ENCODE assay signal across 9 cellular contexts in the genomic region with DNA sequence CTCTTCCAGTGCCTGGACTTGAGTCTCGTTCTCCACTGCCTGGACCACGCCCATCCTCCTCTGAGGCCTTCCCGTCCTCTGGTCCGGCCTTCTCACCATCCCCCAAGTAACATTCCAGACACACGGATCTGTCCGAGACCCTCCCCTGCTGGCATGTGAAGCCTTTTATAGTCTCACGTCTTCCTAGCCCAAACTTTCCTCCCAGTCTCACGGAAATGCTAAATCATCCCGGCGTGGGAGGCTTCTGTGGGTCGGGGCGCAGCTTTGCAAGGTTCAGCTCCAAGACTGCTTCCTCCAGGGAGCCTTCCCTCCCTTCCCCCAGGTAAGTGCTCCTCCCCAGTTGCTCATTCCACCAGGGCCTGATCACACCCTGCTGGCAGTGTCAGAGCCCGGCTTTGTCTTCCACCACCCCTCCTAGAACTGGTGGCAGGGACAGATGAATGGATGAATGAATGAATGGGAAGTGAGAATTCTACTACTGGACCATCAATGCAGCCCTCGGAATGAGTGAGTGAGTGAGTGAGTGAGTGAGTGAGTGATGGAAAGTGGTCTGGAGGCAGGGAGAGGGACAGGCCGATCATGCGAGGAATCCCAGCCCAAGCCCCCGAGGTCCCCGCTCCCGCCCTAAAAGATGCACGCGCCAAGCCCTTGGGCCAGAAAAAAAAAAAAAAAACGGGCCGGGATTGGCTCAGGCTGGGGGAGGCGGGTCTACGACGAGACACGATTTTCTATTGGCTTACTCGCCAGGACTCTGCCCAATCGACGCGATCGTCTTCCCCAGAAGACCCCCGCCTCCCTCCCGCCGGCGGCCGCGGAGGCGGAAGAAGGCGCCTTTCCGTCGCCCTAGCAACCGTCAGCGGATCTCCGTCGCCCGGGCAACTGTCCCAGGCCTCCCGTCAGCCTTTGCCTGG. TPM values are rescaled to one million over a fixed set of nuclear protein-coding genes. Genes with fewer than 3 reads are reported as not detected.
A peak's percentile ranks its signal among the peaks of the same experiment; 100 is the strongest.
DNase-seq lines count a peak whose midpoint lies in the region; ATAC-seq and TF ChIP-seq lines count a peak whose summit lies in the region.
"Had no signal": no experiment of that assay in that cellular context is flagged by ENCODE, and none has a peak within 500 bp of the region (broad histone marks: within the 10 kb centered on the region; RNA-seq: fewer than 3 reads in every experiment).

No MANE protein-coding gene starts in this region.

- H3K36me3 Mint-ChIP-seq in CD4-positive, alpha-beta memory T cell, result no peaks in the 10 kb centered on the region
- H3K36me3 Mint-ChIP-seq in naive thymus-derived CD8-positive, alpha-beta T cell, result no peaks in the 10 kb centered on the region
- no peaks in the 10 kb centered on the region for H3K36me3 Mint-ChIP-seq in stimulated activated memory B cell treated with anti-CD40 and anti-IgM and Interleukin-4, amounts not matched to agents 10 μg/mL and 1 μg/mL and 100 μg/mL, for 72 hours

- peaks cover 16 to 21% of the 10 kb centered on the region in 2 donors for H3K27me3 Mint-ChIP-seq in CD4-positive, alpha-beta memory T cell
- peaks cover 5 to 32% (median 14%) of the 10 kb centered on the region in 5 donors for H3K27me3 Mint-ChIP-seq in naive thymus-derived CD8-positive, alpha-beta T cell
- peaks cover 53% of the 10 kb centered on the region for H3K27me3 Mint-ChIP-seq in stimulated activated memory B cell treated with anti-CD40 and anti-IgM and Interleukin-4, amounts not matched to agents 10 μg/mL and 1 μg/mL and 100 μg/mL, for 72 hours

- intact Hi-C loops in CD4-positive, alpha-beta memory T cell (cut with micrococcal nuclease), result no loop called here

- H3K27me3 ChIP-seq in CD4-positive, alpha-beta memory T cell (ENCODE audit: insufficient read depth, low read length), result no peaks in the 10 kb centered on the region
- H3K27me3 ChIP-seq in RWPE2 (ENCODE audit: insufficient read depth, poor library complexity, severe bottlenecking), result no peaks in the 10 kb centered on the region

- peak overlapping the region in 1 of 2 donors; percentile 49 for H3K4me3 ChIP-seq in CD4-positive, alpha-beta memory T cell (ENCODE audit: low read length in 2 of 2)
- H3K4me3 ChIP-seq in RWPE2 (ENCODE audit: severe bottlenecking) (peak overlapping the region; percentile 39), fibroblast of pulmonary artery (replicated peaks; ENCODE audit: low read depth, low read length) (peak overlapping the region; percentile 67)

- TF ChIP-seq CTCF in RWPE2 (IDR thresholded peaks at IDR 0.05; ENCODE audit: poor library complexity, severe bottlenecking) (no peak), fibroblast of pulmonary artery (IDR thresholded peaks at IDR 0.05; ENCODE audit: low read length, missing control alignments) (no peak)

- no peaks in the 10 kb centered on the region for H3K9me3 ChIP-seq in CD4-positive, alpha-beta memory T cell (ENCODE audit: control insufficient read depth in 1 of 2, low read length in 2 of 2)
- H3K9me3 ChIP-seq in RWPE2 (ENCODE audit: severe bottlenecking), result no peaks in the 10 kb centered on the region

- ATAC-seq in GM21528 (IDR thresholded peaks at IDR 0.05; ENCODE audit: low FRiP score, unreplicated experiment) (peak; percentile 79), RWPE2 (ENCODE audit: low read depth) (peak; percentile 96)
- peak; percentile 98 to 99 for ATAC-seq in naive thymus-derived CD8-positive, alpha-beta T cell
- peak; percentile 93 for ATAC-seq in stimulated activated memory B cell treated with anti-CD40 and anti-IgM and Interleukin-4, amounts not matched to agents 10 μg/mL and 1 μg/mL and 100 μg/mL, for 72 hours

- CTCF ChIA-PET in CD4-positive, alpha-beta memory T cell (lab: Charles Lee; ENCODE audit: partially characterized antibody), result no interaction called here

- H3K27ac ChIP-seq in CD4-positive, alpha-beta memory T cell (ENCODE audit: low read depth, low read length), result no peak overlapping the region
- no peak overlapping the region for H3K27ac ChIP-seq in RWPE2 (ENCODE audit: poor library complexity, severe bottlenecking)

- H3K36me3 ChIP-seq in CD4-positive, alpha-beta memory T cell (ENCODE audit: insufficient read depth, low read length), result no peaks in the 10 kb centered on the region
- no peaks in the 10 kb centered on the region for H3K36me3 ChIP-seq in RWPE2 (ENCODE audit: low read depth)

- H3K4me1 ChIP-seq in CD4-positive, alpha-beta memory T cell (ENCODE audit: insufficient read depth, low read length), result peaks cover 19% of the 10 kb centered on the region
- peaks cover 3% of the 10 kb centered on the region for H3K4me1 ChIP-seq in RWPE2 (ENCODE audit: insufficient read depth, poor library complexity, severe bottlenecking)

- H3K4me1 Mint-ChIP-seq in CD4-positive, alpha-beta memory T cell, result peaks cover 5 to 18% (median 13%) of the 10 kb centered on the region in 4 donors
- H3K4me1 Mint-ChIP-seq in naive thymus-derived CD8-positive, alpha-beta T cell, result peaks cover 5 to 22% (median 18%) of the 10 kb centered on the region in 4 donors
- peaks cover 21% of the 10 kb centered on the region for H3K4me1 Mint-ChIP-seq in stimulated activated memory B cell treated with anti-CD40 and anti-IgM and Interleukin-4, amounts not matched to agents 10 μg/mL and 1 μg/mL and 100 μg/mL, for 72 hours

- POLR2A ChIA-PET in CD4-positive, alpha-beta memory T cell (lab: Charles Lee; ENCODE audit: partially characterized antibody), result no interaction called here
- POLR2A ChIA-PET in naive thymus-derived CD8-positive, alpha-beta T cell (lab: Charles Lee), result no interaction called here

- peak overlapping the region; percentile 2 to 78 (median 55) for H3K27ac Mint-ChIP-seq in CD4-positive, alpha-beta memory T cell
- H3K27ac Mint-ChIP-seq in naive thymus-derived CD8-positive, alpha-beta T cell, result peak overlapping the region in 7 of 10 donors; percentile 1 to 89 (median 63)
- peak overlapping the region; percentile 18 for H3K27ac Mint-ChIP-seq in stimulated activated memory B cell treated with anti-CD40 and anti-IgM and Interleukin-4, amounts not matched to agents 10 μg/mL and 1 μg/mL and 100 μg/mL, for 72 hours

- peak overlapping the region; percentile 51 to 86 (median 82) for H3K4me3 Mint-ChIP-seq in CD4-positive, alpha-beta memory T cell
- peak overlapping the region; percentile 58 to 90 (median 84) for H3K4me3 Mint-ChIP-seq in naive thymus-derived CD8-positive, alpha-beta T cell
- peak overlapping the region; percentile 78 for H3K4me3 Mint-ChIP-seq in stimulated activated memory B cell treated with anti-CD40 and anti-IgM and Interleukin-4, amounts not matched to agents 10 μg/mL and 1 μg/mL and 100 μg/mL, for 72 hours

- H3K9me3 Mint-ChIP-seq in CD4-positive, alpha-beta memory T cell, result peaks cover 0 to 6% (median 0%) of the 10 kb centered on the region in 8 donors
- H3K9me3 Mint-ChIP-seq in naive thymus-derived CD8-positive, alpha-beta T cell, result no peaks in the 10 kb centered on the region
- no peaks in the 10 kb centered on the region for H3K9me3 Mint-ChIP-seq in stimulated activated memory B cell treated with anti-CD40 and anti-IgM and Interleukin-4, amounts not matched to agents 10 μg/mL and 1 μg/mL and 100 μg/mL, for 72 hours

- DNase-seq in CD4-positive, alpha-beta memory T cell, result peak; percentile 61 to 78 (median 70)
- DNase-seq in LHCN-M2 (ENCODE audit: low read depth) (peak; percentile 93), RWPE2 (ENCODE audit: low spot score) (no peak), fibroblast of pulmonary artery (ENCODE audit: low read depth) (peak; percentile 96)
- peak; percentile 55 for DNase-seq in activated effector memory CD4-positive, alpha-beta T cell treated with Interleukin-2 at 50 U/mL for 16 hours
- peak; percentile 63 to 86 (median 76) for DNase-seq in naive thymus-derived CD8-positive, alpha-beta T cell

RNA-seq across cellular contexts. Expression of a gene that starts 9.3 kb away (rescaled TPM):
- under 1 TPM in 1 of 2 experiments, not detected in 1; 0.29 TPM for total RNA-seq in CD4-positive, alpha-beta memory T cell
- polyA plus RNA-seq in CD4-positive, alpha-beta memory T cell, result not detected
- not detected in 2 replicates for total RNA-seq in LHCN-M2 (2014; rRNA removed)
- polyA plus RNA-seq in LHCN-M2 (2012), result 0.02 TPM
- total RNA-seq in naive thymus-derived CD8-positive, alpha-beta T cell, result under 1 TPM in 1 of 2 experiments, not detected in 1; 0.65 TPM
- not detected for polyA plus RNA-seq in naive thymus-derived CD8-positive, alpha-beta T cell

RNA-seq across cellular contexts. Expression of a gene that starts 22.2 kb away (rescaled TPM):
- under 1 TPM; 0.14 to 0.23 TPM for total RNA-seq in CD4-positive, alpha-beta memory T cell
- polyA plus RNA-seq in CD4-positive, alpha-beta memory T cell, result not detected
- total RNA-seq in LHCN-M2 (2014; rRNA removed), result 10.3 and 13.8 TPM in 2 replicates
- polyA plus RNA-seq in LHCN-M2 (2012), result 5.4 TPM
- under 1 TPM in 1 of 2 experiments, not detected in 1; 0.05 TPM for total RNA-seq in naive thymus-derived CD8-positive, alpha-beta T cell
- not detected for polyA plus RNA-seq in naive thymus-derived CD8-positive, alpha-beta T cell
- total RNA-seq: activated CD8-positive, alpha-beta memory T cell treated with anti-CD3 and anti-CD28 coated beads for 36 hours had no signal
